In genomic region chr5:383621-384020, GRCh38 we compare ENCODE assay signal across 22 cellular contexts.
"Had no signal": no experiment of that assay in that cellular context is flagged by ENCODE, and none has a peak within 500 bp of the region (broad histone marks: within the 10 kb centered on the region; RNA-seq: fewer than 3 reads in every experiment).

No MANE protein-coding gene starts in this region.

- DNase-seq: activated CD4-positive, alpha-beta T cell treated with anti-CD3 and anti-CD28 coated beads, Interleukin-2, amount 50 U/mL, for 4 hours; activated gamma-delta T cell treated with Interleukin-2 at 50 U/mL for 16 hours; activated T-cell treated with anti-CD3 and anti-CD28 coated beads, Interleukin-2, amount 50 U/mL, for 72 hours; anterior cingulate cortex; body of pancreas; erythroblast; foreskin fibroblast; heart right ventricle; lower lobe of right lung; mesendoderm; naive B cell; nucleus accumbens; SIG-M5; SK-N-SH; small intestine; stimulated activated naive CD4-positive, alpha-beta T cell had no signal

- H3K27ac ChIP-seq: body of pancreas, cardiac muscle cell, heart right ventricle, lower lobe of right lung, upper lobe of left lung, VCaP had no signal

- H3K27ac Mint-ChIP-seq: naive B cell; T-helper 2 cell treated with Interferon-gamma antibody and Interleukin-4, amounts not matched to agents 5 μg/mL and 100 μg/mL, for 36 hours had no signal

- ATAC-seq: activated CD4-positive, CD25-positive, alpha-beta regulatory T cell treated with anti-CD3 and anti-CD28 coated beads, Interleukin-2, amount 50 U/mL, for 24 hours; activated T-cell treated with anti-CD3 and anti-CD28 coated beads, Interleukin-2, amount 50 U/mL, for 72 hours; body of pancreas; heart right ventricle; lower lobe of right lung; sciatic nerve had no signal

- H3K4me3 Mint-ChIP-seq: activated T-cell treated with anti-CD3 and anti-CD28 coated beads, Interleukin-2, amount 50 U/mL, for 72 hours; naive B cell; T-helper 2 cell treated with Interferon-gamma antibody and Interleukin-4, amounts not matched to agents 5 μg/mL and 100 μg/mL, for 36 hours had no signal
